ENCODE assay signal across 14 cellular contexts in genomic region chr13:64723735-64724134, GRCh38.
DNase-seq lines count a peak whose midpoint lies in the region; ATAC-seq and TF ChIP-seq lines count a peak whose summit lies in the region.
"Had no signal": no experiment of that assay in that cellular context is flagged by ENCODE, and none has a peak within 500 bp of the region (broad histone marks: within the 10 kb centered on the region; RNA-seq: fewer than 3 reads in every experiment).

No MANE protein-coding gene starts in this region.

- intact Hi-C loops in upper lobe of right lung (cut with DNase I), result no loop called here

- H3K27me3 ChIP-seq in upper lobe of right lung, result no peaks in the 10 kb centered on the region
- no peaks in the 10 kb centered on the region for H3K27me3 ChIP-seq in tibial nerve
- H3K27me3 ChIP-seq: BLaER1 treated with 17β-estradiol and CSF1 and Interleukin-3, amounts not matched to agents 10 nM and 100 nM had no signal

- TF ChIP-seq POLR2A in tibial nerve (IDR thresholded peaks at IDR 0.05), result no peak

- no peak for ATAC-seq in upper lobe of right lung
- no peak for ATAC-seq in activated CD4-positive, CD25-positive, alpha-beta regulatory T cell treated with anti-CD3 and anti-CD28 coated beads, Interleukin-2, amount 50 U/mL, for 24 hours
- ATAC-seq: stimulated activated memory B cell treated with anti-CD40 and anti-IgM and Interleukin-4, amounts not matched to agents 10 μg/mL and 1 μg/mL and 100 μg/mL, for 72 hours; T-helper 17 cell had no signal

- H3K9me3 ChIP-seq in upper lobe of right lung, result no peaks in the 10 kb centered on the region
- no peaks in the 10 kb centered on the region for H3K9me3 ChIP-seq in tibial nerve
- H3K9me3 ChIP-seq: BLaER1 treated with 17β-estradiol and CSF1 and Interleukin-3, amounts not matched to agents 10 nM and 100 nM had no signal

- H3K36me3 ChIP-seq in upper lobe of right lung (no peaks in the 10 kb centered on the region), tibial nerve (no peaks in the 10 kb centered on the region)
- H3K36me3 ChIP-seq: BLaER1 treated with 17β-estradiol and CSF1 and Interleukin-3, amounts not matched to agents 10 nM and 100 nM had no signal

- H3K27ac ChIP-seq in upper lobe of right lung (no peak overlapping the region), tibial nerve (no peak overlapping the region)
- H3K27ac ChIP-seq: BLaER1 treated with 17β-estradiol and CSF1 and Interleukin-3, amounts not matched to agents 10 nM and 100 nM; parathyroid adenoma had no signal

- H3K4me3 ChIP-seq in upper lobe of right lung, result no peak overlapping the region
- H3K4me3 ChIP-seq in tibial nerve, result no peak overlapping the region
- H3K4me3 ChIP-seq: BLaER1 treated with 17β-estradiol and CSF1 and Interleukin-3, amounts not matched to agents 10 nM and 100 nM had no signal

- DNase-seq in A172 (ENCODE audit: low spot score) (peak; percentile 95), HK-2 (ENCODE audit: unreplicated experiment) (peak; percentile 30), T1000 (lab: John Stamatoyannopoulos, UW) (peak; percentile 15), hepatic stellate cell (ENCODE audit: low spot score) (peak; percentile 7), NCI-H2227 (lab: John Stamatoyannopoulos, UW; ENCODE audit: unreplicated experiment) (no peak), upper lobe of right lung (no peak), tibial nerve (ENCODE audit: low spot score in 2 of 2) (no peak)
- DNase-seq: activated naive CD4-positive, alpha-beta T cell treated with Interleukin-2 at 50 U/mL for 16 hours; NCI-H1694; T-helper 17 cell had no signal

- WGBS in tibial nerve, 2 donors, result 18 to 20% methylated on average over 2 of the region's 2 CpGs

- H3K4me1 ChIP-seq in upper lobe of right lung, result no peaks in the 10 kb centered on the region
- H3K4me1 ChIP-seq in tibial nerve, result peaks cover 0 to 6% (median 0%) of the 10 kb centered on the region in 4 donors
- H3K4me1 ChIP-seq: BLaER1 treated with 17β-estradiol and CSF1 and Interleukin-3, amounts not matched to agents 10 nM and 100 nM; parathyroid adenoma had no signal

- TF ChIP-seq CTCF in upper lobe of right lung (IDR thresholded peaks at IDR 0.05), result no peak
- no peak for TF ChIP-seq CTCF in tibial nerve (IDR thresholded peaks at IDR 0.05)

- TF ChIP-seq EP300 in tibial nerve (IDR thresholded peaks at IDR 0.05), result no peak

Comparison
In these comparisons a context has a peak if more than half of its experiments do, and no peak if none do; other contexts are left out.
1. DNase-seq: peak in A172 (single experiment), HK-2 (single experiment), T1000 (single experiment) and hepatic stellate cell (single experiment); none in NCI-H2227 (single experiment), upper lobe of right lung (single experiment) and tibial nerve (0 of 2).